In the genomic region with DNA sequence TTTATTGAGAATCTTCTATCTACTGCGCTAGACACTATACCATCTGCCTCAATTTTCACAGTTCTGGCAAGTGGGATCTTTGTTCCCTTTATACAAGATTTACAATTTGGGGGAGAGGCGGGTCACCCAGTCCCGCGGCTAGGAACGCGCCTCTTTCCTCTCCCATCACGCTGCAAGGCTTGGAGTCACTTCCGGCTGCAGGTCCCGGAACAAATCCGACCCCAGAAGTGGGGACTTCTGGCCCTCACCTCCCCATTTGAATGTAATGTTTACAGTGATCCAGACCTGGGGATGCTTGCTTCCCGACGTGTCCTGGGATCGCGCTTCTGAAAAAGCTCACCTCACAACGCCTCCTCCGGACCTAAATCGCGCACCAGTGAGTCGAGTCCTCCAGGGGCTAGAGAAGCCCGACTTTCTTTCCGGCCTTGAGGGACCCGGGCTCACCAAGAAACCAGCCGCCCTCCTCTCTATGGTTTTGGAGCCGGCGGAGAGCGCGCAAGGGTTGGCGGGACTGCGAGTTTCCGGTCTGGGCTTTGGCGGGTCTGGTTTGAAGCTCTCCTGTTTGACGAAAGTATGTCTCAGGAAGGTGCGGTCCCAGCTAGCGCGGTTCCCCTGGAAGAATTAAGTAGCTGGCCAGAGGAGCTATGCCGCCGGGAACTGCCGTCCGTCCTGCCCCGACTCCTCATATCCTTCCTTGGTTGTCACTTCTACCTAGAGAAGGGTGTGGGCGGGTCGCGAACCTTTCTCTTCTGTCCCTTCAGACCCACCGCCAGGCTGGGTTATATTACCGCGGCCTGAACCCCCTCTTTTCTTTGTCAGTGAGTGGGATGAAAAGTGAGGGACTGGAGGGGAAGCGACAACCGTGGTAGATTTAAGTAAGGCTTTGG, we compare ENCODE assay signal across 8 cellular contexts. TPM values are rescaled to one million over a fixed set of nuclear protein-coding genes. Genes with fewer than 3 reads are reported as not detected.
DNase-seq lines count a peak whose midpoint lies in the region; ATAC-seq and TF ChIP-seq lines count a peak whose summit lies in the region.

A gene (minus strand): TSS at position 378 of the 887 bp plus-strand sequence. CDS start 1,212 bp downstream, outside the sequence.

- peak within 1 kb of the TSS; percentile 95 for H3K4me3 ChIP-seq in DOHH2 (ENCODE audit: low read length)
- H3K4me3 ChIP-seq in GM23338: peak within 1 kb of the TSS; percentile 87
- H3K4me3 ChIP-seq in fibroblast of mammary gland (ENCODE audit: control insufficient read depth, low read depth, low read length): peak within 1 kb of the TSS; percentile 80

- POLR2A ChIA-PET in naive thymus-derived CD8-positive, alpha-beta T cell (lab: Charles Lee): interaction anchor here (0.5 to 2.8 kb wide), 7 partner anchors 13 to 427 kb away, joined by 3 to 21 read pairs (median 4); a partner anchor contains a TSS

- peaks cover 9% of the 10 kb centered on the region for H3K27me3 Mint-ChIP-seq in GM23338 (ENCODE audit: insufficient read depth, low read depth, poor library complexity)
- no peaks in the 10 kb centered on the region for H3K27me3 Mint-ChIP-seq in naive thymus-derived CD8-positive, alpha-beta T cell

- H3K36me3 Mint-ChIP-seq in GM23338 (ENCODE audit: low read depth): peaks cover 32% of the 10 kb centered on the region
- peaks cover 0 to 26% (median 11%) of the 10 kb centered on the region in 3 donors for H3K36me3 Mint-ChIP-seq in naive thymus-derived CD8-positive, alpha-beta T cell

- H3K4me3 Mint-ChIP-seq in GM23338: peak within 1 kb of the TSS; percentile 85
- peak within 1 kb of the TSS; percentile 92 to 100 (median 99) for H3K4me3 Mint-ChIP-seq in naive thymus-derived CD8-positive, alpha-beta T cell

- H3K27ac ChIP-seq in DOHH2 (ENCODE audit: low read depth, low read length): peak within 1 kb of the TSS; percentile 59
- H3K27ac ChIP-seq in GM23338 (ENCODE audit: low read depth): peak within 1 kb of the TSS; percentile 87

- no peak for TF ChIP-seq CTCF in DOHH2 (IDR thresholded peaks at IDR 0.05; ENCODE audit: low read depth, low read length, poor library complexity, severe bottlenecking)
- TF ChIP-seq CTCF in GM23338 (conservative IDR thresholded peaks at IDR 0.05; ENCODE audit: low read depth in 2 of 2): no peak
- TF ChIP-seq CTCF in fibroblast of mammary gland (conservative IDR thresholded peaks at IDR 0.05; ENCODE audit: control insufficient read depth, insufficient read depth, low read depth, low read length): no peak

- peak within 1 kb of the TSS; percentile 100 for H3K27ac Mint-ChIP-seq in GM23338
- peak within 1 kb of the TSS; percentile 96 to 100 (median 99) for H3K27ac Mint-ChIP-seq in naive thymus-derived CD8-positive, alpha-beta T cell

- H3F3A ChIP-seq in DOHH2 (ENCODE audit: control insufficient read depth, insufficient read depth) (no peaks in the 10 kb centered on the region), GM23338 (replicated peaks; ENCODE audit: low read depth) (no peaks in the 10 kb centered on the region)

- H3K9me3 ChIP-seq in DOHH2 (ENCODE audit: control insufficient read depth, insufficient read depth, low read length): no peaks in the 10 kb centered on the region

- H3K27me3 ChIP-seq in DOHH2 (ENCODE audit: control insufficient read depth, low read length) (no peaks in the 10 kb centered on the region), GM23338 (ENCODE audit: insufficient read depth) (no peaks in the 10 kb centered on the region)

- H2AFZ ChIP-seq in GM23338: peak within 1 kb of the TSS; percentile 78

- H3K79me2 ChIP-seq in DOHH2 (ENCODE audit: control insufficient read depth, low read length) (peaks cover 81% of the 10 kb centered on the region), GM23338 (replicated peaks; ENCODE audit: insufficient read depth) (peaks cover 40% of the 10 kb centered on the region)

- no peaks in the 10 kb centered on the region for H4K20me1 ChIP-seq in DOHH2 (ENCODE audit: control insufficient read depth, insufficient read depth, low read depth, low read length)
- no peaks in the 10 kb centered on the region for H4K20me1 ChIP-seq in GM23338 (replicated peaks; ENCODE audit: insufficient read depth)

- ATAC-seq in GM23338: peak; percentile 98
- peak; percentile 98 for ATAC-seq in naive thymus-derived CD8-positive, alpha-beta T cell

- H3K9me2 ChIP-seq in DOHH2 (replicated peaks; ENCODE audit: control insufficient read depth, low read length) (no peaks in the 10 kb centered on the region), GM23338 (ENCODE audit: insufficient read depth) (0 out of 2 replicates have a peak, but pooled peaks cover 5% of the 10 kb centered on the region)

- peak; percentile 98 for DNase-seq in GM23338 (ENCODE audit: low spot score)
- DNase-seq in LHCN-M2 (ENCODE audit: low read depth): peak; percentile 94
- DNase-seq in RPMI8226: peak; percentile 97
- peak; percentile 76 to 83 for DNase-seq in activated T-helper 1 cell treated with anti-CD3 and anti-CD28 coated beads, Interleukin-2, amount 50 U/mL, for 16 hours (ENCODE audit: low read depth in 1 of 2, low spot score in 1 of 2)
- DNase-seq in fibroblast of mammary gland (ENCODE audit: low read depth): peak; percentile 96
- peak; percentile 74 to 95 (median 91) for DNase-seq in naive thymus-derived CD8-positive, alpha-beta T cell
- DNase-seq in stimulated activated naive CD4-positive, alpha-beta T cell (lab: John Stamatoyannopoulos, UW): peak; percentile 74 to 93 (median 86)

- peaks cover 49% of the 10 kb centered on the region for H3K4me1 ChIP-seq in DOHH2 (ENCODE audit: control insufficient read depth, low read length)
- H3K4me1 ChIP-seq in GM23338 (ENCODE audit: insufficient read depth): peaks cover 25% of the 10 kb centered on the region

- peaks cover 72% of the 10 kb centered on the region for H3K36me3 ChIP-seq in DOHH2 (ENCODE audit: control insufficient read depth, low read length)
- no peaks in the 10 kb centered on the region; the same call in 1 of the 2 replicates for H3K36me3 ChIP-seq in GM23338 (ENCODE audit: insufficient read depth)

- no peaks in the 10 kb centered on the region; the same call in 2 of the 3 replicates for H3K9me3 Mint-ChIP-seq in GM23338
- H3K9me3 Mint-ChIP-seq in naive thymus-derived CD8-positive, alpha-beta T cell: no peaks in the 10 kb centered on the region

- peaks cover 24% of the 10 kb centered on the region for H3K4me1 Mint-ChIP-seq in GM23338
- H3K4me1 Mint-ChIP-seq in naive thymus-derived CD8-positive, alpha-beta T cell: peaks cover 21 to 55% (median 49%) of the 10 kb centered on the region in 4 donors

- H3K4me2 ChIP-seq in DOHH2 (ENCODE audit: low read length): peak within 1 kb of the TSS; percentile 96
- H3K4me2 ChIP-seq in GM23338: peak within 1 kb of the TSS; percentile 93

TF ChIP-seq in GM23338, 12 proteins besides CTCF, POLR2A, EP300 and RAD21:
- TF ChIP-seq, protein P1, sequence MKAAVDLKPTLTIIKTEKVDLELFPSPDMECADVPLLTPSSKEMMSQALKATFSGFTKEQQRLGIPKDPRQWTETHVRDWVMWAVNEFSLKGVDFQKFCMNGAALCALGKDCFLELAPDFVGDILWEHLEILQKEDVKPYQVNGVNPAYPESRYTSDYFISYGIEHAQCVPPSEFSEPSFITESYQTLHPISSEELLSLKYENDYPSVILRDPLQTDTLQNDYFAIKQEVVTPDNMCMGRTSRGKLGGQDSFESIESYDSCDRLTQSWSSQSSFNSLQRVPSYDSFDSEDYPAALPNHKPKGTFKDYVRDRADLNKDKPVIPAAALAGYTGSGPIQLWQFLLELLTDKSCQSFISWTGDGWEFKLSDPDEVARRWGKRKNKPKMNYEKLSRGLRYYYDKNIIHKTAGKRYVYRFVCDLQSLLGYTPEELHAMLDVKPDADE (IDR thresholded peaks at IDR 0.05): peak; percentile 91
- TF ChIP-seq, protein P2, sequence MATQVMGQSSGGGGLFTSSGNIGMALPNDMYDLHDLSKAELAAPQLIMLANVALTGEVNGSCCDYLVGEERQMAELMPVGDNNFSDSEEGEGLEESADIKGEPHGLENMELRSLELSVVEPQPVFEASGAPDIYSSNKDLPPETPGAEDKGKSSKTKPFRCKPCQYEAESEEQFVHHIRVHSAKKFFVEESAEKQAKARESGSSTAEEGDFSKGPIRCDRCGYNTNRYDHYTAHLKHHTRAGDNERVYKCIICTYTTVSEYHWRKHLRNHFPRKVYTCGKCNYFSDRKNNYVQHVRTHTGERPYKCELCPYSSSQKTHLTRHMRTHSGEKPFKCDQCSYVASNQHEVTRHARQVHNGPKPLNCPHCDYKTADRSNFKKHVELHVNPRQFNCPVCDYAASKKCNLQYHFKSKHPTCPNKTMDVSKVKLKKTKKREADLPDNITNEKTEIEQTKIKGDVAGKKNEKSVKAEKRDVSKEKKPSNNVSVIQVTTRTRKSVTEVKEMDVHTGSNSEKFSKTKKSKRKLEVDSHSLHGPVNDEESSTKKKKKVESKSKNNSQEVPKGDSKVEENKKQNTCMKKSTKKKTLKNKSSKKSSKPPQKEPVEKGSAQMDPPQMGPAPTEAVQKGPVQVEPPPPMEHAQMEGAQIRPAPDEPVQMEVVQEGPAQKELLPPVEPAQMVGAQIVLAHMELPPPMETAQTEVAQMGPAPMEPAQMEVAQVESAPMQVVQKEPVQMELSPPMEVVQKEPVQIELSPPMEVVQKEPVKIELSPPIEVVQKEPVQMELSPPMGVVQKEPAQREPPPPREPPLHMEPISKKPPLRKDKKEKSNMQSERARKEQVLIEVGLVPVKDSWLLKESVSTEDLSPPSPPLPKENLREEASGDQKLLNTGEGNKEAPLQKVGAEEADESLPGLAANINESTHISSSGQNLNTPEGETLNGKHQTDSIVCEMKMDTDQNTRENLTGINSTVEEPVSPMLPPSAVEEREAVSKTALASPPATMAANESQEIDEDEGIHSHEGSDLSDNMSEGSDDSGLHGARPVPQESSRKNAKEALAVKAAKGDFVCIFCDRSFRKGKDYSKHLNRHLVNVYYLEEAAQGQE (IDR thresholded peaks at IDR 0.05; ENCODE audit: unreplicated experiment): no peak
- TF ChIP-seq NANOG (IDR thresholded peaks at IDR 0.05; ENCODE audit: borderline replicate concordance) (no peak), STAT1 (IDR thresholded peaks at IDR 0.05; ENCODE audit: unreplicated experiment) (no peak), POLR2AphosphoS5 (IDR thresholded peaks at IDR 0.05; ENCODE audit: low read depth) (no peak), CREB1 (CRISPR knock-in tag; IDR thresholded peaks at IDR 0.05; ENCODE audit: low read depth) (peak; percentile 14; the same call in 1 of the 2 replicates), EZH2 (IDR thresholded peaks at IDR 0.05; ENCODE audit: low read depth, unreplicated experiment) (no peak)
TF ChIP-seq in GM23338: peak in this region for 2.

RNA-seq across cellular contexts. Expression of the gene that starts here (rescaled TPM):
- total RNA-seq in GM23338 (2014; rRNA removed; shearing (Covaris generic)): 9.9 and 13.6 TPM in 2 replicates
- polyA plus RNA-seq in GM23338 (2016; fragmentation: Nextera tagmentation; extraction: Ambion mirVana): 13.6 and 14.2 TPM in 2 replicates
- 8.6 and 10.1 TPM in 2 replicates for total RNA-seq in LHCN-M2 (2014; rRNA removed)
- polyA plus RNA-seq in LHCN-M2 (2012): 3.4 TPM
- 10 to 100 TPM; 17.4 to 21.2 TPM for total RNA-seq in naive thymus-derived CD8-positive, alpha-beta T cell
- 10 to 100 TPM; 11.3 to 27.5 (median 17.5) TPM for polyA plus RNA-seq in naive thymus-derived CD8-positive, alpha-beta T cell

Comparison
In these comparisons a context has a peak if more than half of its experiments do, and no peak if none do; other contexts are left out.
1. Peak in every context shown above with its lines: DNase-seq, ATAC-seq, H3K4me3 ChIP-seq and H3K27ac ChIP-seq.